In the genomic region with DNA sequence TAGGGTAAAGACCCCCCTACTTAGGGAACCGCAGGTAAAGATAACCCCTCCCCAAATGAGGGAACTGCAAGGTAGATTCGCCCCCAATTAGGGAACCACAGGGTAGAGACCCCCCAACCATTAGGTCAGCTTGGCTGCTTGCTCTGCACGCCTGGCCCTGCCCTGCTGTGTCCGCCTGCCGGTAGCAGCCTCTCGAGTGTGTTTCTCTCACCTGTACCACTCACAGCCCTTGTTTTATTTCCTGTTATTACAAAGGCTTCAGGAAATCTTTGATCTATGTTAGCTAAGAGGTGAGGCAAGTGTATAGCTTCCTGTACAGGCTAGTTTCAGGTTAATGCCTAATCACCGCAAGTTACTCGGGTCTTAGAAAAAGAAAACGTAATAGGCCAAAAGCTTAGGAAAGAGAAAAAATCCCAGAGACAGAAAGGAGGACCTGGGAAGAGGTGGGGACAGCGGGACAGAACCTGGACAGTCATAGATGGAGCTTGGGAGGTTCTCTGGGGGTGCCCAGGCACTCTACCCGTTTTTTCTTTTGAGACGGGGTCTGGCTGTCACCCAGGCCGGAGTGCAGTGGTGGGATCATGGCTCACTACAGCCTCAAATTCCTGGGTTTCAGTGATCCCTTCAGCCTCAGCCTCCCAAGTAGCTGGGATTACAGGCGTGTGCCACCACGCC, we compare ENCODE assay signal across 16 cellular contexts. TPM values are rescaled to one million over a fixed set of nuclear protein-coding genes. Genes with fewer than 3 reads are reported as not detected.
DNase-seq lines count a peak whose midpoint lies in the region; ATAC-seq and TF ChIP-seq lines count a peak whose summit lies in the region.
"Had no signal": no experiment of that assay in that cellular context is flagged by ENCODE, and none has a peak within 500 bp of the region (broad histone marks: within the 10 kb centered on the region; RNA-seq: fewer than 3 reads in every experiment).

No MANE protein-coding gene starts in this region.

- WGBS in stomach, 5 donors, result 73 to 84% (median 81%) methylated on average over 15 of the region's 15 CpGs

- intact Hi-C loops in stomach (cut with DNase I; ENCODE audit: low total_unique reads), result no loop called here

- H3K36me3 Mint-ChIP-seq in activated T-cell treated with anti-CD3 and anti-CD28 coated beads, Interleukin-2, amount 50 U/mL, for 24 hours (ENCODE audit: low read depth), result peaks cover 98% of the 10 kb centered on the region
- H3K36me3 Mint-ChIP-seq in endothelial cell (ENCODE audit: low read depth, unreplicated experiment) (peaks cover 36% of the 10 kb centered on the region), HFFc6 (ENCODE audit: low read depth) (peaks cover 14% of the 10 kb centered on the region)

- DNase-seq in activated CD8-positive, alpha-beta memory T cell treated with anti-CD3 and anti-CD28 coated beads for 1 hour (ENCODE audit: extremely low read depth in 1 of 2, low read depth in 1 of 2), result peak; percentile 8 to 11
- no peak for DNase-seq in activated CD8-positive, alpha-beta memory T cell treated with anti-CD3 and anti-CD28 coated beads, Interleukin-2, amount 50 U/mL, for 48 hours
- DNase-seq in activated T-cell treated with anti-CD3 and anti-CD28 coated beads, Interleukin-2, amount 50 U/mL, for 24 hours, result peak; percentile 48
- DNase-seq in endothelial cell (ENCODE audit: low spot score) (no peak), stomach (no peak), HFFc6 (no peak), NCI-H748 (lab: John Stamatoyannopoulos, UW; ENCODE audit: unreplicated experiment) (no peak)
- DNase-seq: DMS79; gastrocnemius medialis; NCI-H2029; NK-92 treated with Interleukin-12 subunit alpha and Interleukin-12 subunit beta, amount 100 ng/mL, for 24 hours had no signal

- no peaks in the 10 kb centered on the region for H3K9me3 Mint-ChIP-seq in activated T-cell treated with anti-CD3 and anti-CD28 coated beads, Interleukin-2, amount 50 U/mL, for 24 hours
- no peaks in the 10 kb centered on the region for H3K9me3 Mint-ChIP-seq in endothelial cell (ENCODE audit: unreplicated experiment)
- H3K9me3 Mint-ChIP-seq in HFFc6, result no peaks in the 10 kb centered on the region

- H3K4me1 ChIP-seq in stomach, result no peaks in the 10 kb centered on the region
- H3K4me1 ChIP-seq: gastrocnemius medialis had no signal

- TF ChIP-seq EP300 in stomach (IDR thresholded peaks at IDR 0.05), result no peak

- H3K4me1 Mint-ChIP-seq in activated T-cell treated with anti-CD3 and anti-CD28 coated beads, Interleukin-2, amount 50 U/mL, for 24 hours (ENCODE audit: low read depth), result peaks cover 40% of the 10 kb centered on the region
- H3K4me1 Mint-ChIP-seq in endothelial cell (ENCODE audit: unreplicated experiment), result peaks cover 3% of the 10 kb centered on the region
- H3K4me1 Mint-ChIP-seq in HFFc6 (ENCODE audit: low read depth), result no peaks in the 10 kb centered on the region

- peaks cover 85 to 100% (median 100%) of the 10 kb centered on the region in 4 donors for H3K36me3 ChIP-seq in stomach

- peak overlapping the region; percentile 90 for H3K27ac Mint-ChIP-seq in activated T-cell treated with anti-CD3 and anti-CD28 coated beads, Interleukin-2, amount 50 U/mL, for 24 hours
- peak overlapping the region; percentile 70 for H3K27ac Mint-ChIP-seq in endothelial cell (ENCODE audit: unreplicated experiment)
- H3K27ac Mint-ChIP-seq in HFFc6, result no peak overlapping the region

- TF ChIP-seq CTCF in endothelial cell (IDR thresholded peaks at IDR 0.05; ENCODE audit: unreplicated experiment), result no peak
- TF ChIP-seq CTCF in stomach (IDR thresholded peaks at IDR 0.05), result no peak
- no peak for TF ChIP-seq CTCF in HFFc6 (IDR thresholded peaks at IDR 0.05)

- no peak for TF ChIP-seq POLR2A in stomach (IDR thresholded peaks at IDR 0.05)

- H3K27me3 ChIP-seq in stomach, result no peaks in the 10 kb centered on the region
- H3K27me3 ChIP-seq: gastrocnemius medialis had no signal

- ATAC-seq in HG03521 (IDR thresholded peaks at IDR 0.05; ENCODE audit: unreplicated experiment), result no peak
- ATAC-seq: gastrocnemius medialis, GM12878, K562 had no signal

- H3K4me3 Mint-ChIP-seq in activated T-cell treated with anti-CD3 and anti-CD28 coated beads, Interleukin-2, amount 50 U/mL, for 24 hours, result no peak overlapping the region
- H3K4me3 Mint-ChIP-seq in endothelial cell (ENCODE audit: unreplicated experiment) (no peak overlapping the region), HFFc6 (no peak overlapping the region)

- no peaks in the 10 kb centered on the region for H3K9me3 ChIP-seq in stomach
- H3K9me3 ChIP-seq: gastrocnemius medialis had no signal

- peak overlapping the region in 4 of 5 donors; percentile 1 to 77 (median 46) for H3K27ac ChIP-seq in stomach
- H3K27ac ChIP-seq: coronary artery, gastrocnemius medialis had no signal

- no peaks in the 10 kb centered on the region for H3K27me3 Mint-ChIP-seq in activated T-cell treated with anti-CD3 and anti-CD28 coated beads, Interleukin-2, amount 50 U/mL, for 24 hours
- H3K27me3 Mint-ChIP-seq in endothelial cell (ENCODE audit: unreplicated experiment) (no peaks in the 10 kb centered on the region), HFFc6 (ENCODE audit: insufficient read depth) (peaks cover 3% of the 10 kb centered on the region; the same call in 1 of the 2 replicates)

- H3K4me3 ChIP-seq in stomach, result no peak overlapping the region
- H3K4me3 ChIP-seq: coronary artery, gastrocnemius medialis, GM12878, K562 had no signal

RNA-seq across cellular contexts. Expression of a gene that starts 23.1 kb away (rescaled TPM):
- total RNA-seq in endothelial cell (ENCODE audit: unreplicated experiment), result 286 TPM
- 100 to 1,000 TPM; 144 to 324 (median 252) TPM for total RNA-seq in stomach
- polyA plus RNA-seq in stomach, result 100 to 1,000 TPM; 206 to 324 (median 225) TPM
- total RNA-seq in HFFc6 (2021; fragmentation: NEBNext Ultra II Directional; extraction: Animal tissue kit (Norgen Biotek cat#: 25700)), result 100 to 1,000 TPM; 261 to 303 (median 279) TPM

RNA-seq across cellular contexts. Expression of a gene that starts 31.3 kb away (rescaled TPM):
- total RNA-seq in endothelial cell (ENCODE audit: unreplicated experiment), result 16.3 TPM
- 10 to 100 TPM in 2 of 5 donors, 1 to 10 TPM in 3; 1.8 to 24.8 (median 3.2) TPM for total RNA-seq in stomach
- polyA plus RNA-seq in stomach, result 1 to 10 TPM; 4.9 to 7.8 (median 5.1) TPM
- total RNA-seq in HFFc6 (2021; fragmentation: NEBNext Ultra II Directional; extraction: Animal tissue kit (Norgen Biotek cat#: 25700)), result 1 to 10 TPM; 4.5 to 9.9 (median 5.4) TPM

RNA-seq across cellular contexts. Expression of a gene that starts 36.7 kb away (rescaled TPM):
- total RNA-seq in endothelial cell (ENCODE audit: unreplicated experiment) (39.6 TPM), stomach (10 to 100 TPM in 4 of 5 donors, 1 to 10 TPM in 1; 1.2 to 39.7 (median 20.4) TPM)
- polyA plus RNA-seq in stomach, result 10 to 100 TPM; 33.8 to 52.3 (median 41.4) TPM
- 10 to 100 TPM; 36.4 to 42.2 (median 41.0) TPM for total RNA-seq in HFFc6 (2021; fragmentation: NEBNext Ultra II Directional; extraction: Animal tissue kit (Norgen Biotek cat#: 25700))

RNA-seq across cellular contexts. Expression of a gene that starts 40.4 kb away (rescaled TPM):
- 0.36 TPM for total RNA-seq in endothelial cell (ENCODE audit: unreplicated experiment)
- total RNA-seq in stomach, result 1 to 10 TPM in 2 of 5 donors, not detected in 3; 5.1 to 5.2 TPM
- polyA plus RNA-seq in stomach, result 1 to 10 TPM in 1 of 3 donors, under 1 TPM in 2; 0.68 to 2.3 (median 0.75) TPM
- under 1 TPM in 2 of 6 experiments, not detected in 4; 0.09 to 0.15 TPM for total RNA-seq in HFFc6 (2021; fragmentation: NEBNext Ultra II Directional; extraction: Animal tissue kit (Norgen Biotek cat#: 25700))
- total RNA-seq: H7 had no signal

RNA-seq across cellular contexts. Expression of a gene that starts 51.9 kb away (rescaled TPM):
- 119 TPM for total RNA-seq in endothelial cell (ENCODE audit: unreplicated experiment)
- total RNA-seq in stomach, result 10 to 100 TPM; 32.1 to 92.0 (median 58.9) TPM
- polyA plus RNA-seq in stomach, result 10 to 100 TPM; 16.6 to 29.3 (median 23.2) TPM
- 100 to 1,000 TPM in 5 of 6 experiments, 10 to 100 TPM in 1; 74.5 to 135 (median 125) TPM for total RNA-seq in HFFc6 (2021; fragmentation: NEBNext Ultra II Directional; extraction: Animal tissue kit (Norgen Biotek cat#: 25700))

Comparison
In these comparisons a context has a peak if more than half of its experiments do, and no peak if none do; other contexts are left out.
1. DNase-seq: peak in activated CD8-positive, alpha-beta memory T cell treated with anti-CD3 and anti-CD28 coated beads for 1 hour (2 of 2) and activated T-cell treated with anti-CD3 and anti-CD28 coated beads, Interleukin-2, amount 50 U/mL, for 24 hours (single experiment); none in activated CD8-positive, alpha-beta memory T cell treated with anti-CD3 and anti-CD28 coated beads, Interleukin-2, amount 50 U/mL, for 48 hours (single experiment), endothelial cell (single experiment), stomach (single experiment), HFFc6 (single experiment) and NCI-H748 (single experiment).